8 cellular contexts compared by ENCODE assay signal in the genomic region with DNA sequence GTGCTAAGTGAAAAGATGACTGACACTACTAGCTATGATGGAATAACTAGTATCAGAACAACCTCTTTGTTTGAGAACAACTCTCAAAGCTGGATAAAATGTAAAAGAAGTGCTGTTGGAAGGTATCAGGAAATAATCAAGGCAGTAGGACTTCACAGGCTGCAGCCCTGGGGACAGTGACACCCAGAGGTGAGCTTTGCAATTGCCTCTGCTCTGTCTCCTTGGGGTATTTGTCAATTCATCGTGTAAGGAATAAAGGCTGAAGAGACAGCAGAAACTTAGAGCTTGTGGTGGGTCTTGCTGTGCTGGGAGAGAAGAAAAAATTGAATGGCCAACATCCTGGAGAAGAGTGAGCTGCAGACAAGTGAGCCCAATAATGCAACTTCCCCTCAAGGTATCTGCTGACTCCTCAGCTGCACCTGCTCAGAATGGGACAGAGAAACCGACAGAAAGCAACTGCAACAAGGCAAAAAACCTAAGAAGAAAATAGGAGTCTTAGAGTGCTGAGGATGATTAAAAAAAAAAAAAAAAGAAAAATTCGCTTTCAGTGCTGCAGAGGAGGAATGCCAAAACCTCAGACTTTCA.
DNase-seq lines count a peak whose midpoint lies in the region; ATAC-seq and TF ChIP-seq lines count a peak whose summit lies in the region.

No MANE protein-coding gene starts in this region.

- no peaks in the 10 kb centered on the region for H3K79me1 ChIP-seq in trophoblast cell (ENCODE audit: low read length)

- ATAC-seq in HG02623 (IDR thresholded peaks at IDR 0.05; ENCODE audit: unreplicated experiment) (peak; percentile 75), HG03439 (IDR thresholded peaks at IDR 0.05; ENCODE audit: unreplicated experiment) (no peak)

- H3K9ac ChIP-seq in trophoblast cell (ENCODE audit: low read length), result no peak overlapping the region

- H3K9me3 ChIP-seq in AG04450 (ENCODE audit: control insufficient read depth, insufficient read depth, low read length), result no peaks in the 10 kb centered on the region
- H3K9me3 ChIP-seq in trophoblast cell (ENCODE audit: insufficient read depth, low read depth, low read length), result no peaks in the 10 kb centered on the region

- no peak overlapping the region for H4K91ac ChIP-seq in trophoblast cell (ENCODE audit: low read depth, low read length)

- no peak overlapping the region for H3K18ac ChIP-seq in trophoblast cell (ENCODE audit: low read length)

- CTCF ChIA-PET in AG04450 (lab: Charles Lee), result interaction anchor here (0.6 to 1.4 kb wide), 7 partner anchors 10 to 584 kb away, joined by 3 to 11 read pairs (median 4); no protein-coding TSS in a partner anchor

- DNase-seq in AG04450 (ENCODE audit: low read depth, low spot score) (no peak), GM12864 (ENCODE audit: low read depth) (no peak), NCI-H2171 treated with DMSO at 0.1 percent for 48 hours (lab: John Stamatoyannopoulos, UW) (peak; percentile 58), cerebellar cortex (ENCODE audit: low spot score) (peak; percentile 23), trophoblast cell (peak; percentile 16 to 55), NCI-H128 (lab: John Stamatoyannopoulos, UW; ENCODE audit: unreplicated experiment) (no peak)

- H3K79me2 ChIP-seq in trophoblast cell (ENCODE audit: control insufficient read depth, insufficient read depth, low read length, poor library complexity), result no peaks in the 10 kb centered on the region

- H3K23ac ChIP-seq in trophoblast cell (ENCODE audit: low read length), result no peak overlapping the region

- H3K4me3 ChIP-seq in AG04450 (ENCODE audit: low read depth, low read length), result no peak overlapping the region
- no peak overlapping the region for H3K4me3 ChIP-seq in GM12864 (ENCODE audit: low read depth, low read length)
- H3K4me3 ChIP-seq in trophoblast cell (ENCODE audit: low read depth, low read length), result no peak overlapping the region

- H2BK5ac ChIP-seq in trophoblast cell (ENCODE audit: low read depth, low read length, poor library complexity), result no peak overlapping the region

- H3K27ac ChIP-seq in AG04450 (ENCODE audit: low read depth, low read length) (no peak overlapping the region), trophoblast cell (ENCODE audit: low read depth, low read length) (no peak overlapping the region)

- peaks cover 0 to 2% of the 10 kb centered on the region in 2 experiments for H3K4me1 ChIP-seq in trophoblast cell (ENCODE audit: control insufficient read depth in 1 of 2, insufficient read depth in 2 of 2, low read length in 2 of 2)

- H3K27me3 ChIP-seq in AG04450 (ENCODE audit: control insufficient read depth, insufficient read depth, low read length) (no peaks in the 10 kb centered on the region), trophoblast cell (ENCODE audit: insufficient read depth, low read length) (no peaks in the 10 kb centered on the region)

- TF ChIP-seq CTCF in AG04450 (IDR thresholded peaks at IDR 0.05; ENCODE audit: low read depth, low read length), result peak; percentile 68
- TF ChIP-seq CTCF in GM12864 (IDR thresholded peaks at IDR 0.05; ENCODE audit: low read depth, low read length, missing control alignments), result peak; percentile 90

- no peak overlapping the region for H3K14ac ChIP-seq in trophoblast cell (ENCODE audit: low read length)

- H3K4me2 ChIP-seq in trophoblast cell (ENCODE audit: low read length), result no peak overlapping the region

- H2AK5ac ChIP-seq in trophoblast cell (ENCODE audit: low read length), result no peak overlapping the region

- H2AFZ ChIP-seq in trophoblast cell (ENCODE audit: insufficient read depth, low read length, poor library complexity), result no peak overlapping the region

- no peak overlapping the region for H3K4ac ChIP-seq in trophoblast cell (ENCODE audit: low read depth, low read length)

- POLR2A ChIA-PET in AG04450 (lab: Yijun Ruan, JAX), result no interaction called here

- no peak overlapping the region for H4K8ac ChIP-seq in trophoblast cell (ENCODE audit: low read depth, low read length)

- H4K12ac ChIP-seq in trophoblast cell (ENCODE audit: low read depth, low read length), result no peak overlapping the region

- H2BK120ac ChIP-seq in trophoblast cell (ENCODE audit: insufficient read depth, low read length, poor library complexity), result no peak overlapping the region

- no peaks in the 10 kb centered on the region for H3K36me3 ChIP-seq in trophoblast cell (ENCODE audit: control insufficient read depth in 1 of 2, insufficient read depth in 2 of 2, low read length in 2 of 2)

- H2BK12ac ChIP-seq in trophoblast cell (ENCODE audit: low read length), result no peak overlapping the region

- no CpG with 5 or more reads among the region's 3 CpGs for WGBS in trophoblast cell (ENCODE audit: extremely low coverage, insufficient coverage, insufficient read length)

Comparison
In these comparisons a context has a peak if more than half of its experiments do, and no peak if none do; other contexts are left out.
1. DNase-seq: peak in NCI-H2171 treated with DMSO at 0.1 percent for 48 hours (single experiment), cerebellar cortex (single experiment) and trophoblast cell (2 of 2); none in AG04450 (single experiment), GM12864 (single experiment) and NCI-H128 (single experiment).